ENCODE assay signal across 21 cellular contexts in the genomic region with DNA sequence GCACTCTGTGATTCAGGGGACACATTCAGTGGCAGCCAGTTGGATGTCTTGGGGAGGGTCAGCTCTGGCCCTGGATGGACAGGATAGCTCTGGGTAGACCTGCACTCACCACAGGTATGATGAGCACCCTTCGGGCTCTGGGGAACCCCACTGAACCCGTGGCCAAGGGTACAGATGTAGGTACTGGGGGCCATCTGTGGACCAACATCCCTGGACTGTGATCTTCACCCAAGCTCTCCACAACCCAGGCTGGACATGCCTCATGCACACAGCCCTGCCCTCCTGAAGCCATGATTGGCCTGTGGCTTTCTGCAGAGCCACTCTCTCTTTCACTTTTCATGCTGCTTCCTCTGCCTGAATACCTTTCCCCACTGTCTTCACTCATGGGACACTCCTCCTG. TPM values are rescaled to one million over a fixed set of nuclear protein-coding genes. Genes with fewer than 3 reads are reported as not detected.
DNase-seq lines count a peak whose midpoint lies in the region; ATAC-seq, FAIRE-seq and TF ChIP-seq lines count a peak whose summit lies in the region.
"Had no signal": no experiment of that assay in that cellular context is flagged by ENCODE, and none has a peak within 500 bp of the region (broad histone marks: within the 10 kb centered on the region; RNA-seq: fewer than 3 reads in every experiment).

No MANE protein-coding gene starts in this region.

- H3K4me3 Mint-ChIP-seq in T-helper 2 cell treated with Interferon-gamma antibody and Interleukin-4, amounts not matched to agents 5 μg/mL and 100 μg/mL, for 36 hours: peak overlapping the region; percentile 11
- peak overlapping the region; percentile 32 for H3K4me3 Mint-ChIP-seq in natural killer cell
- H3K4me3 Mint-ChIP-seq: memory B cell had no signal

- CTCF ChIA-PET in mammary epithelial cell (lab: Charles Lee; ENCODE audit: low non-redundant PET): no interaction called here

- no peaks in the 10 kb centered on the region for H3K4me1 ChIP-seq in mammary epithelial cell (ENCODE audit: insufficient read depth, low read length)
- H3K4me1 ChIP-seq: BLaER1 treated with 17β-estradiol and CSF1 and Interleukin-3, amounts not matched to agents 10 nM and 100 nM; heart left ventricle had no signal

- no peaks in the 10 kb centered on the region for H3K27me3 ChIP-seq in mammary epithelial cell (ENCODE audit: insufficient read depth, low read length)
- H3K27me3 ChIP-seq: BLaER1 treated with 17β-estradiol and CSF1 and Interleukin-3, amounts not matched to agents 10 nM and 100 nM had no signal

- no TSS peak for BruUV-seq in mammary epithelial cell (replicated peaks; lab: Mats Ljungman, UMichigan)

- no peaks in the 10 kb centered on the region for H3K36me3 Mint-ChIP-seq in T-helper 2 cell treated with Interferon-gamma antibody and Interleukin-4, amounts not matched to agents 5 μg/mL and 100 μg/mL, for 36 hours (ENCODE audit: low read depth)
- no peaks in the 10 kb centered on the region for H3K36me3 Mint-ChIP-seq in natural killer cell

- intact Hi-C loops in natural killer cell (cut with micrococcal nuclease): loop anchor here (2.0 kb wide), 2 partner anchors 30 to 72 kb away; no protein-coding TSS in a partner anchor
- intact Hi-C loops in mammary epithelial cell (cut with micrococcal nuclease): no loop called here

- ATAC-seq in GM21515 (IDR thresholded peaks at IDR 0.05; ENCODE audit: unreplicated experiment): peak; percentile 51
- ATAC-seq in HG03442 (IDR thresholded peaks at IDR 0.05; ENCODE audit: unreplicated experiment): peak; percentile 59
- ATAC-seq in natural killer cell: peak; percentile 30 to 44 (median 43)
- ATAC-seq in HG02840 (IDR thresholded peaks at IDR 0.05; ENCODE audit: low FRiP score, unreplicated experiment): no peak
- ATAC-seq: HCT116, Panc1 had no signal

- in situ Hi-C loops in mammary epithelial cell (cut with MboI; ENCODE audit: low sequenced_read_pairs in 2 of 2): no loop called here

- peaks cover 16% of the 10 kb centered on the region for H3K27me3 Mint-ChIP-seq in T-helper 2 cell treated with Interferon-gamma antibody and Interleukin-4, amounts not matched to agents 5 μg/mL and 100 μg/mL, for 36 hours (ENCODE audit: low read depth)
- H3K27me3 Mint-ChIP-seq in natural killer cell (ENCODE audit: low read depth in 2 of 2): peaks cover 9 to 17% of the 10 kb centered on the region in 2 donors

- H3K4me1 Mint-ChIP-seq in T-helper 2 cell treated with Interferon-gamma antibody and Interleukin-4, amounts not matched to agents 5 μg/mL and 100 μg/mL, for 36 hours (ENCODE audit: low read depth): peaks cover 10% of the 10 kb centered on the region
- H3K4me1 Mint-ChIP-seq in natural killer cell: peaks cover 5 to 24% of the 10 kb centered on the region in 2 donors
- H3K4me1 Mint-ChIP-seq: memory B cell had no signal

- no peak overlapping the region for H3K4me3 ChIP-seq in mammary epithelial cell (replicated peaks in 1 of 3; ENCODE audit: insufficient read depth in 1 of 3, low read depth in 2 of 3, low read length in 3 of 3)
- H3K4me3 ChIP-seq: BLaER1 treated with 17β-estradiol and CSF1 and Interleukin-3, amounts not matched to agents 10 nM and 100 nM; heart left ventricle had no signal

- TF ChIP-seq CTCF in natural killer cell (IDR thresholded peaks at IDR 0.05) (no peak), mammary epithelial cell (conservative IDR thresholded peaks at IDR 0.05 in 1 of 2, IDR thresholded peaks at IDR 0.05 in 1 of 2; ENCODE audit: extremely low read depth in 1 of 2, insufficient read depth in 1 of 2, low read depth in 1 of 2, low read length in 2 of 2) (no peak)

- no peak for FAIRE-seq in HTR-8/SVneo (lab: Jason Lieb, UNC)
- FAIRE-seq: islet of Langerhans had no signal

- H2AFZ ChIP-seq in mammary epithelial cell (ENCODE audit: low read depth, low read length): no peak overlapping the region

- no peaks in the 10 kb centered on the region for H3K79me2 ChIP-seq in mammary epithelial cell (ENCODE audit: insufficient read depth, low read length)

- DNase-seq in T-helper 2 cell treated with Interferon-gamma antibody and Interleukin-4, amounts not matched to agents 5 μg/mL and 100 μg/mL, for 36 hours (ENCODE audit: low spot score): no peak
- DNase-seq in T-helper 2 cell (no peak), natural killer cell (peak; percentile 23), HTR-8/SVneo (ENCODE audit: insufficient read length, low spot score) (no peak), mammary epithelial cell (no peak)
- DNase-seq: 8988T, DMS53, heart left ventricle, MV-4-11, NCI-H2029 treated with DMSO at 0.1 percent for 48 hours, WERI-Rb-1 had no signal

- no peak overlapping the region for H3K9ac ChIP-seq in mammary epithelial cell (ENCODE audit: insufficient read depth, low read length)
- H3K9ac ChIP-seq: BLaER1 treated with 17β-estradiol and CSF1 and Interleukin-3, amounts not matched to agents 10 nM and 100 nM had no signal

- WGBS in mammary epithelial cell (ENCODE audit: low coverage, missing lambda C conversion rate): 67% methylated on average over 2 of the region's 2 CpGs

- H4K20me1 ChIP-seq in mammary epithelial cell (ENCODE audit: insufficient read depth, low read length): no peaks in the 10 kb centered on the region
- H4K20me1 ChIP-seq: BLaER1 treated with 17β-estradiol and CSF1 and Interleukin-3, amounts not matched to agents 10 nM and 100 nM had no signal

- no peak overlapping the region for H3K4me2 ChIP-seq in mammary epithelial cell (ENCODE audit: insufficient read depth, low read depth, low read length)
- H3K4me2 ChIP-seq: BLaER1 treated with 17β-estradiol and CSF1 and Interleukin-3, amounts not matched to agents 10 nM and 100 nM had no signal

- peak overlapping the region; percentile 65 for H3K27ac Mint-ChIP-seq in T-helper 2 cell treated with Interferon-gamma antibody and Interleukin-4, amounts not matched to agents 5 μg/mL and 100 μg/mL, for 36 hours
- no peak overlapping the region for H3K27ac Mint-ChIP-seq in natural killer cell
- H3K27ac Mint-ChIP-seq: memory B cell had no signal

- dilution Hi-C loops in mammary epithelial cell (cut with HindIII; ENCODE audit: low sequenced_read_pairs): no loop called here

- no peaks in the 10 kb centered on the region for H3K36me3 ChIP-seq in mammary epithelial cell (ENCODE audit: insufficient read depth, low read length)
- H3K36me3 ChIP-seq: BLaER1 treated with 17β-estradiol and CSF1 and Interleukin-3, amounts not matched to agents 10 nM and 100 nM; heart left ventricle; WERI-Rb-1 had no signal

- no peaks in the 10 kb centered on the region for H3K9me3 ChIP-seq in mammary epithelial cell (replicated peaks; ENCODE audit: insufficient read depth, low read length)
- H3K9me3 ChIP-seq: BLaER1 treated with 17β-estradiol and CSF1 and Interleukin-3, amounts not matched to agents 10 nM and 100 nM; heart left ventricle had no signal

- H3K27ac ChIP-seq in mammary epithelial cell (ENCODE audit: insufficient read depth, low read depth, low read length): no peak overlapping the region
- H3K27ac ChIP-seq: BLaER1 treated with 17β-estradiol and CSF1 and Interleukin-3, amounts not matched to agents 10 nM and 100 nM; heart left ventricle; WERI-Rb-1 had no signal

- no peaks in the 10 kb centered on the region for H3K9me3 Mint-ChIP-seq in T-helper 2 cell treated with Interferon-gamma antibody and Interleukin-4, amounts not matched to agents 5 μg/mL and 100 μg/mL, for 36 hours
- H3K9me3 Mint-ChIP-seq in natural killer cell: no peaks in the 10 kb centered on the region
- H3K9me3 Mint-ChIP-seq: memory B cell had no signal

RNA-seq across cellular contexts. Expression of a gene that starts 15.6 kb away (rescaled TPM):
- total RNA-seq in natural killer cell (1 to 10 TPM; 2.1 to 2.2 (median 2.2) TPM), mammary epithelial cell (under 1 TPM in 1 of 2 donors, not detected in 1; 0.33 TPM)
- polyA plus RNA-seq in mammary epithelial cell: 0.10 TPM
- polyA minus RNA-seq in mammary epithelial cell: not detected

RNA-seq across cellular contexts. Expression of a gene that starts 33.4 kb away (rescaled TPM):
- not detected for total RNA-seq in natural killer cell
- not detected for total RNA-seq in mammary epithelial cell
- polyA plus RNA-seq in mammary epithelial cell: not detected
- polyA minus RNA-seq in mammary epithelial cell: not detected
- total RNA-seq: heart left ventricle, renal cortical epithelial cell, urinary bladder had no signal
- polyA plus RNA-seq: heart left ventricle, urinary bladder had no signal

RNA-seq across cellular contexts. Expression of a gene that starts 46.6 kb away (rescaled TPM):
- total RNA-seq in natural killer cell: 1 to 10 TPM in 1 of 3 donors, under 1 TPM in 2; 0.65 to 1.2 (median 0.82) TPM
- total RNA-seq in mammary epithelial cell: 10 to 100 TPM in 1 of 2 donors, not detected in 1; 12.8 TPM
- polyA plus RNA-seq in mammary epithelial cell: 7.2 TPM
- 3.0 TPM for polyA minus RNA-seq in mammary epithelial cell
- total RNA-seq: urinary bladder had no signal
- polyA plus RNA-seq: heart left ventricle, urinary bladder had no signal
